16 cellular contexts compared by ENCODE assay signal in the genomic region with DNA sequence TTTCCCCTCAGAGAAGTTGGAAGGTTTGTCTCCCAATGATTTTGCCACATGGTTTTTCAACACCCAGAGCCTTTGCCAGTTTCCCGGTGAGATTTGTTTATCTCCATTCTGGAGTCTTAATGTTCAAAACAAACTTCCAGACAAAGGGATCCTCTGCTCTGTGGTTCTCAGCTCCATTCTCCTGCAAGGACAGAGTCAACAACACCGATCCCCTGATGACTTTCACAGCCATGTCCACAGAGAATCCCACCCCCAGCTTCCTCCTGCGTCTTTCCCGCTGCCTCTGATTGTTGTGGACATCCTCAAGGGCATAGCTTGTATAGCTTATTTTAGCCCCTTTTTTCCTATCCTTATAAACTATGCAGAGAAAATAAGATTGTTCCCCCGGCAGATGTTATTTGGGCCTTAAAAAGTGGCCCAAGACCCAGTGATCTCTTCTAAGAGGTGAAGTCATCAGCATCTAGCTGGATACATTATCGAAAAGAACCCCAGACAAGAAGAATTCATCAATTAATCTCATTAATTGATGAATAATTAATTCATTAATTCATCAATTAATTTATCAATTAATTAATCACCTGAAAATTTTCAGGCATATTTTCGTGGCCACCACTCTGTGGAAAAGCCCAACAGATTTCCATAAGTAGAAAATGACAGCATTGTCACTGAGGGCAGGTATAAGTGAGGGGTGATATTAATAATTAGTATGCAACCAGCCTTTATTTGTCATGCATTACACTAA. TPM values are rescaled to one million over a fixed set of nuclear protein-coding genes. Genes with fewer than 3 reads are reported as not detected.
"Had no signal": no experiment of that assay in that cellular context is flagged by ENCODE, and none has a peak within 500 bp of the region (broad histone marks: within the 10 kb centered on the region; RNA-seq: fewer than 3 reads in every experiment).

No MANE protein-coding gene starts in this region.

- H3K9me3 Mint-ChIP-seq: dendritic cell treated with granulocyte-macrophage colony-stimulating factor and Interleukin-4, amounts not matched to agents 40 ng/mL and 50 ng/mL, for 4 days; naive thymus-derived CD8-positive, alpha-beta T cell; stimulated activated effector memory CD8-positive, alpha-beta T cell treated with anti-CD3 and anti-CD28 coated beads, Interleukin-12 subunit alpha, Interleukin-12 subunit beta, amount 100 ng/mL, for 72 hours had no signal

- H3K36me3 ChIP-seq: neutrophil, tibial nerve, upper lobe of right lung, vagina had no signal

- ATAC-seq: foreskin keratinocyte; mucosa of descending colon; naive thymus-derived CD8-positive, alpha-beta T cell; stimulated activated effector memory CD8-positive, alpha-beta T cell treated with anti-CD3 and anti-CD28 coated beads, Interleukin-12 subunit alpha, Interleukin-12 subunit beta, amount 100 ng/mL, for 72 hours; stimulated activated naive CD8-positive, alpha-beta T cell treated with anti-CD3 and anti-CD28 coated beads, Interleukin-15, Interleukin-2, amounts not matched to agents 100 U/mL and 50 U/mL, for 24 hours; upper lobe of right lung had no signal

- DNase-seq: erythroblast; foreskin keratinocyte; head of caudate nucleus; hypothalamus; kidney glomerular epithelial cell; mucosa of descending colon; naive thymus-derived CD8-positive, alpha-beta T cell; stimulated activated CD4-positive, alpha-beta T cell treated with anti-CD3 and anti-CD28 coated beads, Interleukin-4, amount 100 ng/mL, for 1 hour; stimulated activated CD8-positive, alpha-beta memory T cell treated with anti-CD3 and anti-CD28 coated beads, Interleukin-4, amount 100 ng/mL, for 48 hours; stimulated activated naive CD8-positive, alpha-beta T cell treated with anti-CD3 and anti-CD28 coated beads, Interleukin-15, Interleukin-2, amounts not matched to agents 100 U/mL and 50 U/mL, for 24 hours; upper lobe of right lung had no signal

- H3K27me3 ChIP-seq: foreskin keratinocyte, tibial nerve, upper lobe of right lung, vagina had no signal

- H3K36me3 Mint-ChIP-seq: naive thymus-derived CD8-positive, alpha-beta T cell; stimulated activated effector memory CD8-positive, alpha-beta T cell treated with anti-CD3 and anti-CD28 coated beads, Interleukin-12 subunit alpha, Interleukin-12 subunit beta, amount 100 ng/mL, for 72 hours had no signal

- H3K4me3 ChIP-seq: mucosa of descending colon, tibial nerve, upper lobe of right lung, vagina had no signal

- H3K9me3 ChIP-seq: mucosa of descending colon, neutrophil, tibial nerve, upper lobe of right lung, vagina had no signal

- H3K27ac Mint-ChIP-seq: dendritic cell treated with granulocyte-macrophage colony-stimulating factor and Interleukin-4, amounts not matched to agents 40 ng/mL and 50 ng/mL, for 4 days; naive thymus-derived CD8-positive, alpha-beta T cell; stimulated activated effector memory CD8-positive, alpha-beta T cell treated with anti-CD3 and anti-CD28 coated beads, Interleukin-12 subunit alpha, Interleukin-12 subunit beta, amount 100 ng/mL, for 72 hours had no signal

- H3K4me3 Mint-ChIP-seq: dendritic cell treated with granulocyte-macrophage colony-stimulating factor and Interleukin-4, amounts not matched to agents 40 ng/mL and 50 ng/mL, for 4 days; naive thymus-derived CD8-positive, alpha-beta T cell; stimulated activated effector memory CD8-positive, alpha-beta T cell treated with anti-CD3 and anti-CD28 coated beads, Interleukin-12 subunit alpha, Interleukin-12 subunit beta, amount 100 ng/mL, for 72 hours had no signal

- H3K27ac ChIP-seq: foreskin keratinocyte, neutrophil, tibial nerve, upper lobe of right lung, vagina had no signal

RNA-seq across cellular contexts. Expression of a gene that starts 2.9 kb away (rescaled TPM):
- total RNA-seq: naive thymus-derived CD8-positive, alpha-beta T cell had no signal
- polyA plus RNA-seq: naive thymus-derived CD8-positive, alpha-beta T cell had no signal
